Comparison of ENCODE assay signal across 21 cellular contexts in genomic region chr9:129574911-129575574, GRCh38. TPM values are rescaled to one million over a fixed set of nuclear protein-coding genes. Genes with fewer than 3 reads are reported as not detected.
A peak's percentile ranks its signal among the peaks of the same experiment; 100 is the strongest.
DNase-seq lines count a peak whose midpoint lies in the region; TF ChIP-seq lines count a peak whose summit lies in the region.
"Had no signal": no experiment of that assay in that cellular context is flagged by ENCODE, and none has a peak within 500 bp of the region (broad histone marks: within the 10 kb centered on the region; RNA-seq: fewer than 3 reads in every experiment).

No MANE protein-coding gene starts in this region.

- H3K4me1 Mint-ChIP-seq in MCF 10A (ENCODE audit: insufficient read depth, unreplicated experiment) = peaks cover 13% of the 10 kb centered on the region
- H3K4me1 Mint-ChIP-seq in activated CD4-positive, alpha-beta memory T cell treated with anti-CD3 and anti-CD28 coated beads, Interleukin-2, amount 10 ng/mL, durations not matched to agents 7 days and 5 days = peaks cover 29% of the 10 kb centered on the region

- H3K27ac ChIP-seq in mammary epithelial cell (ENCODE audit: insufficient read depth, low read depth, low read length) (no peak overlapping the region), fibroblast of lung (ENCODE audit: insufficient read depth, low read length) (peak overlapping the region; percentile 65), smooth muscle cell (ENCODE audit: low read depth) (peak overlapping the region; percentile 71)
- H3K27ac ChIP-seq: epithelial cell of prostate, pancreas, upper lobe of left lung had no signal

- H3K27ac Mint-ChIP-seq in MCF 10A (ENCODE audit: low read depth, unreplicated experiment) = no peak overlapping the region
- H3K27ac Mint-ChIP-seq in activated CD4-positive, alpha-beta memory T cell treated with anti-CD3 and anti-CD28 coated beads, Interleukin-2, amount 10 ng/mL, durations not matched to agents 7 days and 5 days = no peak overlapping the region

- no peak overlapping the region for H3K4me3 ChIP-seq in mammary epithelial cell (replicated peaks in 1 of 3; ENCODE audit: insufficient read depth in 1 of 3, low read depth in 2 of 3, low read length in 3 of 3)
- H3K4me3 ChIP-seq in WI38 (ENCODE audit: low read depth, low read length) = 0 out of 2 replicates have a peak overlapping the region, but pooled peaks have one; percentile 8
- no peak overlapping the region for H3K4me3 ChIP-seq in fibroblast of lung (replicated peaks in 1 of 4; ENCODE audit: control extremely low read depth in 1 of 4, insufficient read depth in 1 of 4, low read depth in 3 of 4, low read length in 4 of 4)
- no peak overlapping the region for H3K4me3 ChIP-seq in smooth muscle cell
- H3K4me3 ChIP-seq: pancreas, upper lobe of left lung had no signal

- H3K27me3 Mint-ChIP-seq in MCF 10A (ENCODE audit: insufficient read depth, unreplicated experiment) = peaks cover 11% of the 10 kb centered on the region
- no peaks in the 10 kb centered on the region for H3K27me3 Mint-ChIP-seq in activated CD4-positive, alpha-beta memory T cell treated with anti-CD3 and anti-CD28 coated beads, Interleukin-2, amount 10 ng/mL, durations not matched to agents 7 days and 5 days

- 76% methylated on average over 13 of the region's 13 CpGs for WGBS in mammary epithelial cell (ENCODE audit: low coverage, missing lambda C conversion rate)
- 36% methylated on average over 13 of the region's 13 CpGs for WGBS in smooth muscle cell (ENCODE audit: low lambda C conversion rate)

- H3F3A ChIP-seq in smooth muscle cell (ENCODE audit: low read depth) = peaks cover 13% of the 10 kb centered on the region

- H3K9me3 Mint-ChIP-seq in MCF 10A (ENCODE audit: unreplicated experiment) = peaks cover 7% of the 10 kb centered on the region
- H3K9me3 Mint-ChIP-seq in activated CD4-positive, alpha-beta memory T cell treated with anti-CD3 and anti-CD28 coated beads, Interleukin-2, amount 10 ng/mL, durations not matched to agents 7 days and 5 days = peaks cover 5% of the 10 kb centered on the region

- H3K36me3 ChIP-seq in mammary epithelial cell (ENCODE audit: insufficient read depth, low read length) (no peaks in the 10 kb centered on the region), fibroblast of lung (ENCODE audit: control insufficient read depth, insufficient read depth, low read length) (no peaks in the 10 kb centered on the region), smooth muscle cell (ENCODE audit: low read depth) (no peaks in the 10 kb centered on the region)
- H3K36me3 ChIP-seq: pancreas, upper lobe of left lung had no signal

- TF ChIP-seq CTCF in MCF 10A (IDR thresholded peaks at IDR 0.05; ENCODE audit: unreplicated experiment) (no peak), mammary epithelial cell (conservative IDR thresholded peaks at IDR 0.05 in 1 of 2, IDR thresholded peaks at IDR 0.05 in 1 of 2; ENCODE audit: extremely low read depth in 1 of 2, insufficient read depth in 1 of 2, low read depth in 1 of 2, low read length in 2 of 2) (no peak), WI38 (IDR thresholded peaks at IDR 0.05; ENCODE audit: low read depth, low read length) (no peak), fibroblast of lung (conservative IDR thresholded peaks at IDR 0.05 in 1 of 2, IDR thresholded peaks at IDR 0.05 in 1 of 2; ENCODE audit: low read depth in 1 of 2, low read length in 2 of 2) (no peak), smooth muscle cell (IDR thresholded peaks at IDR 0.05; ENCODE audit: borderline replicate concordance, insufficient read depth, poor library complexity, severe bottlenecking) (no peak)

- no peak overlapping the region for H3K4me3 Mint-ChIP-seq in MCF 10A (ENCODE audit: unreplicated experiment)
- no peak overlapping the region for H3K4me3 Mint-ChIP-seq in activated CD4-positive, alpha-beta memory T cell treated with anti-CD3 and anti-CD28 coated beads, Interleukin-2, amount 10 ng/mL, durations not matched to agents 7 days and 5 days

- no peak overlapping the region for H3K9ac ChIP-seq in mammary epithelial cell (ENCODE audit: insufficient read depth, low read length)
- H3K9ac ChIP-seq in fibroblast of lung (ENCODE audit: insufficient read depth, low read length) = no peak overlapping the region
- H3K9ac ChIP-seq in smooth muscle cell (ENCODE audit: low read depth) = peak overlapping the region; percentile 0

- POLR2A ChIA-PET in MCF 10A (lab: Yijun Ruan, JAX) = interaction anchor here (0.6 kb wide), 1 partner anchor 539 kb away, joined by 3 read pairs; the partner anchor contains the start of gene MIGA2
- POLR2A ChIA-PET in activated CD4-positive, alpha-beta memory T cell treated with anti-CD3 and anti-CD28 coated beads, Interleukin-2, amount 10 ng/mL, durations not matched to agents 7 days and 5 days (lab: Charles Lee) = no interaction called here

- no peaks in the 10 kb centered on the region for H3K36me3 Mint-ChIP-seq in MCF 10A (ENCODE audit: insufficient read depth, unreplicated experiment)
- peaks cover 6% of the 10 kb centered on the region for H3K36me3 Mint-ChIP-seq in activated CD4-positive, alpha-beta memory T cell treated with anti-CD3 and anti-CD28 coated beads, Interleukin-2, amount 10 ng/mL, durations not matched to agents 7 days and 5 days (ENCODE audit: low read depth)

- CTCF ChIA-PET in MCF 10A (lab: Yijun Ruan, JAX) = interaction anchor here (1.0 kb wide), 1 partner anchor 32 kb away, joined by 3 read pairs; no protein-coding TSS in a partner anchor
- CTCF ChIA-PET in mammary epithelial cell (lab: Charles Lee; ENCODE audit: low non-redundant PET) = no interaction called here
- CTCF ChIA-PET in activated CD4-positive, alpha-beta memory T cell treated with anti-CD3 and anti-CD28 coated beads, Interleukin-2, amount 10 ng/mL, durations not matched to agents 7 days and 5 days (lab: Charles Lee) = no interaction called here

- H3K4me1 ChIP-seq in mammary epithelial cell (ENCODE audit: insufficient read depth, low read length) (peaks cover 11% of the 10 kb centered on the region), fibroblast of lung (ENCODE audit: control insufficient read depth, extremely low read depth, insufficient read depth, low read length) (peaks cover 23% of the 10 kb centered on the region), smooth muscle cell (ENCODE audit: low read depth) (peaks cover 15% of the 10 kb centered on the region)

- H4K20me1 ChIP-seq in mammary epithelial cell (ENCODE audit: insufficient read depth, low read length) = no peaks in the 10 kb centered on the region
- no peaks in the 10 kb centered on the region for H4K20me1 ChIP-seq in fibroblast of lung (ENCODE audit: control insufficient read depth, extremely low read depth, insufficient read depth, low read length)
- no peaks in the 10 kb centered on the region for H4K20me1 ChIP-seq in smooth muscle cell (ENCODE audit: low read depth)

- H3K9me3 ChIP-seq in mammary epithelial cell (replicated peaks; ENCODE audit: insufficient read depth, low read length) = no peaks in the 10 kb centered on the region
- H3K9me3 ChIP-seq in fibroblast of lung (ENCODE audit: control insufficient read depth, insufficient read depth, low read depth, low read length) = no peaks in the 10 kb centered on the region
- H3K9me3 ChIP-seq in smooth muscle cell (replicated peaks; ENCODE audit: low read depth) = no peaks in the 10 kb centered on the region
- H3K9me3 ChIP-seq: pancreas, upper lobe of left lung had no signal

- H3K79me2 ChIP-seq in mammary epithelial cell (ENCODE audit: insufficient read depth, low read length) = no peaks in the 10 kb centered on the region
- H3K79me2 ChIP-seq in fibroblast of lung (ENCODE audit: control insufficient read depth, insufficient read depth, low read length) = no peaks in the 10 kb centered on the region
- no peaks in the 10 kb centered on the region for H3K79me2 ChIP-seq in smooth muscle cell (ENCODE audit: low read depth)

- intact Hi-C loops in MCF 10A (cut with micrococcal nuclease) = loop anchor here (5.0 kb wide), 1 partner anchor 73 kb away; no protein-coding TSS in a partner anchor
- intact Hi-C loops in mammary epithelial cell (cut with micrococcal nuclease) = no loop called here

- dilution Hi-C loops in mammary epithelial cell (cut with HindIII; ENCODE audit: low sequenced_read_pairs) = no loop called here

- H2AFZ ChIP-seq in mammary epithelial cell (ENCODE audit: low read depth, low read length) (no peak overlapping the region), fibroblast of lung (ENCODE audit: low read length) (peak overlapping the region; percentile 41), smooth muscle cell (ENCODE audit: low read depth) (peak overlapping the region; percentile 47)

- H3K27me3 ChIP-seq in mammary epithelial cell (ENCODE audit: insufficient read depth, low read length) = no peaks in the 10 kb centered on the region
- no peaks in the 10 kb centered on the region for H3K27me3 ChIP-seq in fibroblast of lung (ENCODE audit: control insufficient read depth, insufficient read depth, low read length)
- H3K27me3 ChIP-seq in smooth muscle cell (ENCODE audit: low read depth) = no peaks in the 10 kb centered on the region
- H3K27me3 ChIP-seq: pancreas, upper lobe of left lung had no signal

- BruUV-seq in MCF 10A (replicated peaks; lab: Mats Ljungman, UMichigan) = no TSS peak
- BruUV-seq in mammary epithelial cell (replicated peaks; lab: Mats Ljungman, UMichigan) = no TSS peak

- in situ Hi-C loops in mammary epithelial cell (cut with MboI; ENCODE audit: low sequenced_read_pairs in 2 of 2) = no loop called here

- DNase-seq in MCF 10A (ENCODE audit: unreplicated experiment) (peak; percentile 29), mammary epithelial cell (no peak), fibroblast of lung (ENCODE audit: low read depth in 2 of 2) (peak; percentile 62 to 78), smooth muscle cell (lab: John Stamatoyannopoulos, UW; ENCODE audit: unreplicated experiment) (no peak), putamen (ENCODE audit: low spot score) (no peak)
- no peak for DNase-seq in activated CD4-positive, alpha-beta memory T cell treated with anti-CD3 and anti-CD28 coated beads, Interleukin-2, amount 10 ng/mL, durations not matched to agents 7 days and 5 days
- DNase-seq in activated naive CD4-positive, alpha-beta T cell (lab: John Stamatoyannopoulos, UW) = no peak
- DNase-seq: activated T-cell treated with anti-CD3 and anti-CD28 coated beads, Interleukin-2, amount 50 U/mL, for 48 hours; hypothalamus; KG1; left cardiac atrium; NCI-H1436; NCI-H226; pancreas; small intestine; stimulated activated naive CD4-positive, alpha-beta T cell treated with Interleukin-2 at 50 U/mL for 16 hours; upper lobe of left lung had no signal

- H3K4me2 ChIP-seq in mammary epithelial cell (ENCODE audit: insufficient read depth, low read depth, low read length) (no peak overlapping the region), fibroblast of lung (ENCODE audit: extremely low read depth, insufficient read depth, low read length) (no peak overlapping the region), smooth muscle cell (peak overlapping the region; percentile 41)

RNA-seq across cellular contexts. Expression of gene C9orf50, which starts 45.9 kb away (rescaled TPM):
- total RNA-seq in MCF 10A (2022) (0.20 TPM in 1 of 2 replicates, not detected in the other), mammary epithelial cell (not detected), fibroblast of lung (0.17 and 0.26 TPM in 2 replicates), smooth muscle cell (not detected in 2 replicates)
- polyA plus RNA-seq in mammary epithelial cell (not detected), fibroblast of lung (0.14 and 0.16 TPM in 2 replicates), smooth muscle cell (0.59 TPM in 1 of 2 replicates, not detected in the other)
- polyA minus RNA-seq in mammary epithelial cell (not detected), fibroblast of lung (ENCODE audit: low replicate concordance) (not detected in 2 replicates)
- 0.12 TPM in 1 of 2 replicates, not detected in the other for polyA plus RNA-seq in fibroblast of lung (2012)
- not detected for total RNA-seq in activated CD4-positive, alpha-beta memory T cell treated with anti-CD3 and anti-CD28 coated beads, Interleukin-2, amount 10 ng/mL, durations not matched to agents 7 days and 5 days
- total RNA-seq: A673, cerebellum, left cardiac atrium, pancreas, upper lobe of left lung had no signal
- polyA plus RNA-seq: pancreas had no signal

RNA-seq across cellular contexts. Expression of gene NTMT1, which starts 50.9 kb away (rescaled TPM):
- total RNA-seq in MCF 10A (2022) = 32.9 and 49.2 TPM in 2 replicates
- 10 to 100 TPM; 15.0 to 44.6 TPM for total RNA-seq in mammary epithelial cell
- polyA plus RNA-seq in mammary epithelial cell = 59.9 TPM
- polyA minus RNA-seq in mammary epithelial cell = 49.3 TPM
- 33.1 and 34.2 TPM in 2 replicates for total RNA-seq in fibroblast of lung
- polyA plus RNA-seq in fibroblast of lung = 51.9 and 62.1 TPM in 2 replicates
- 64.3 and 83.1 TPM in 2 replicates for polyA plus RNA-seq in fibroblast of lung (2012)
- polyA minus RNA-seq in fibroblast of lung (ENCODE audit: low replicate concordance) = 33.0 and 46.7 TPM in 2 replicates
- total RNA-seq in smooth muscle cell = 24.7 and 42.9 TPM in 2 replicates
- 118 and 129 TPM in 2 replicates for polyA plus RNA-seq in smooth muscle cell
- total RNA-seq in activated CD4-positive, alpha-beta memory T cell treated with anti-CD3 and anti-CD28 coated beads, Interleukin-2, amount 10 ng/mL, durations not matched to agents 7 days and 5 days = 10 to 100 TPM; 34.2 to 38.7 TPM

Comparison
In these comparisons a context has a peak if more than half of its experiments do, and no peak if none do; other contexts are left out.
1. DNase-seq: peak in MCF 10A (single experiment) and fibroblast of lung (2 of 2); none in mammary epithelial cell (single experiment), smooth muscle cell (single experiment), putamen (single experiment), activated CD4-positive, alpha-beta memory T cell treated with anti-CD3 and anti-CD28 coated beads, Interleukin-2, amount 10 ng/mL, durations not matched to agents 7 days and 5 days (single experiment) and activated naive CD4-positive, alpha-beta T cell (0 of 4).